In genomic region chr15:67781907-67782559, GRCh38 we compare ENCODE assay signal across 19 cellular contexts.
DNase-seq lines count a peak whose midpoint lies in the region; ATAC-seq and TF ChIP-seq lines count a peak whose summit lies in the region.
"Had no signal": no experiment of that assay in that cellular context is flagged by ENCODE, and none has a peak within 500 bp of the region (broad histone marks: within the 10 kb centered on the region; RNA-seq: fewer than 3 reads in every experiment).

No MANE protein-coding gene starts in this region.

- peak overlapping the region; percentile 60 for H2AFZ ChIP-seq in KMS-11 (ENCODE audit: low read depth)

- H3K9me3 ChIP-seq in DOHH2 (ENCODE audit: control insufficient read depth, insufficient read depth, low read length): no peaks in the 10 kb centered on the region
- H3K9me3 ChIP-seq in iPS-18a (ENCODE audit: control insufficient read depth, low read depth, low read length): no peaks in the 10 kb centered on the region
- H3K9me3 ChIP-seq: Caco-2, gastroesophageal sphincter had no signal

- H3K27ac ChIP-seq in DOHH2 (ENCODE audit: low read depth, low read length) (peak overlapping the region; percentile 95), KMS-11 (peak overlapping the region; percentile 96), iPS-18a (ENCODE audit: low read length) (peak overlapping the region; percentile 15)
- H3K27ac ChIP-seq: gastroesophageal sphincter had no signal

- H3K79me2 ChIP-seq in DOHH2 (ENCODE audit: control insufficient read depth, low read length) (peaks cover 3% of the 10 kb centered on the region; the same call in 1 of the 2 replicates), KMS-11 (ENCODE audit: insufficient read depth, low read depth) (no peaks in the 10 kb centered on the region)

- H3K9ac ChIP-seq in KMS-11: peak overlapping the region; percentile 81
- H3K9ac ChIP-seq in iPS-18a (ENCODE audit: low read length): no peak overlapping the region

- no peak for ATAC-seq in GM21529 (IDR thresholded peaks at IDR 0.05; ENCODE audit: unreplicated experiment)
- ATAC-seq: gastroesophageal sphincter; left colon; natural killer cell; stimulated activated naive CD8-positive, alpha-beta T cell treated with anti-CD3 and anti-CD28 coated beads, Interleukin-15, amount 100 ng/mL, for 72 hours had no signal

- H3F3A ChIP-seq in DOHH2 (ENCODE audit: control insufficient read depth, insufficient read depth): peaks cover 27% of the 10 kb centered on the region

- H3K4me3 ChIP-seq in DOHH2 (ENCODE audit: low read length) (peak overlapping the region; percentile 79), KMS-11 (IDR thresholded peaks at IDR 0.05; ENCODE audit: insufficient read depth, low read depth, low read length) (no peak overlapping the region), iPS-18a (ENCODE audit: low read length) (no peak overlapping the region)
- H3K4me3 ChIP-seq: gastroesophageal sphincter had no signal

- H3K4me1 ChIP-seq in DOHH2 (ENCODE audit: control insufficient read depth, low read length): peaks cover 78% of the 10 kb centered on the region
- H3K4me1 ChIP-seq in KMS-11 (ENCODE audit: low read depth, poor library complexity, severe bottlenecking): peaks cover 64% of the 10 kb centered on the region
- H3K4me1 ChIP-seq in iPS-18a (ENCODE audit: control insufficient read depth, low read depth, low read length): peaks cover 28% of the 10 kb centered on the region
- H3K4me1 ChIP-seq: Caco-2, gastroesophageal sphincter had no signal

- TF ChIP-seq CTCF in DOHH2 (IDR thresholded peaks at IDR 0.05; ENCODE audit: low read depth, low read length, poor library complexity, severe bottlenecking) (no peak), KMS-11 (conservative IDR thresholded peaks at IDR 0.05; ENCODE audit: low read depth, low read length) (no peak)

- no peaks in the 10 kb centered on the region for H3K9me2 ChIP-seq in DOHH2 (replicated peaks; ENCODE audit: control insufficient read depth, low read length)

- no peaks in the 10 kb centered on the region for H4K20me1 ChIP-seq in DOHH2 (ENCODE audit: control insufficient read depth, insufficient read depth, low read depth, low read length)
- H4K20me1 ChIP-seq in KMS-11 (ENCODE audit: insufficient read depth): no peaks in the 10 kb centered on the region

- H3K27me3 ChIP-seq in DOHH2 (ENCODE audit: control insufficient read depth, low read length) (no peaks in the 10 kb centered on the region), KMS-11 (ENCODE audit: insufficient read depth, low read depth) (no peaks in the 10 kb centered on the region), iPS-18a (ENCODE audit: control insufficient read depth, insufficient read depth, low read length) (no peaks in the 10 kb centered on the region)
- H3K27me3 ChIP-seq: gastroesophageal sphincter had no signal

- H3K36me3 ChIP-seq in DOHH2 (ENCODE audit: control insufficient read depth, low read length) (peaks cover 5% of the 10 kb centered on the region; the same call in 1 of the 2 replicates), KMS-11 (ENCODE audit: insufficient read depth) (no peaks in the 10 kb centered on the region), iPS-18a (ENCODE audit: control insufficient read depth, low read depth, low read length) (no peaks in the 10 kb centered on the region)

- DNase-seq in NCI-H82 (lab: John Stamatoyannopoulos, UW): peak; percentile 99
- no peak for DNase-seq in activated CD8-positive, alpha-beta memory T cell treated with anti-CD3 and anti-CD28 coated beads, Interleukin-2, amount 50 U/mL, for 48 hours
- no peak for DNase-seq in CD1c-positive myeloid dendritic cell (ENCODE audit: extremely low spot score)
- DNase-seq: activated CD4-positive, alpha-beta T cell treated with anti-CD3 and anti-CD28 coated beads, Interleukin-2, amount 50 U/mL, for 1 hour; activated CD8-positive, alpha-beta memory T cell treated with anti-CD3 and anti-CD28 coated beads, Interleukin-2, amount 50 U/mL, for 4 hours; activated effector memory CD4-positive, alpha-beta T cell treated with anti-CD3 and anti-CD28 coated beads, Interleukin-2, amount 50 U/mL, for 16 hours; Caco-2; dermis blood vessel endothelial cell; left colon; natural killer cell; NCI-H226; posterior cingulate gyrus; stimulated activated naive CD8-positive, alpha-beta T cell treated with anti-CD3 and anti-CD28 coated beads, Interleukin-15, amount 100 ng/mL, for 72 hours; trophoblast cell had no signal

- H3K4me2 ChIP-seq in DOHH2 (ENCODE audit: low read length) (peak overlapping the region; percentile 98), KMS-11 (peak overlapping the region; percentile 86)

Comparison
In these comparisons a context has a peak if more than half of its experiments do, and no peak if none do; other contexts are left out.
1. H3K27ac ChIP-seq: peak in every context shown above with its lines; median percentile 96 in KMS-11; 95 in DOHH2; 15 in iPS-18a.